Comparison of ENCODE assay signal across 1 cellular context in the genomic region with DNA sequence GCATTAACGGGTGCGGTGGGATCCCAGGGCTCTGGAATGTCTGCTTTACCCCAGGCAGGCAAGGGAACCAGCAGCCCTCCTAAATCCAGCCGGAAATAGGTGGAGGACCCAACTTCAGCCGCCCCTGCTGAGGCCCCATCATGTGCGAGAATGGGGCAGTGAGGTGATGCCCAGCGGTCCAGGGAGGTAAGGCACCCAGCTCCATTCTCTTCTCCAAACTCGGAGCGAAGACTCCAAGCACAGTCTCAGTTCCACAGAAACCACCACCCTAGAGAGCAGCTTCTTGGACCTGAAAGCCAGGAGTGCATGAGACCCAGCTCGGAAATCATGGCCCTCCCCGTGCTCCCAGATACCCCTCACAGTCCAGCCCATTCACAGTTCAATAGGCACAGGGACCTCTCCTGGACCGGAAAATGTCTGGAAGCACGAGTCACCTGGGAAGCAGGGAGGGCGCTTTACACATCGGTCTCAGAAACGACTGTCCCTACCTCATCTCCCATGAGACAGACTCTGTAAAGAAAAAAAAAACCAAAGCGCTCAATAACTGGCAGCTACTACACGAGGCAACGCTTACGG.
TF ChIP-seq lines count a peak whose summit lies in the region.

No MANE protein-coding gene starts in this region.

TF ChIP-seq in A549, 52 proteins besides CTCF, POLR2A, EP300 and RAD21 (continued from another document):
- TF ChIP-seq, protein P1, sequence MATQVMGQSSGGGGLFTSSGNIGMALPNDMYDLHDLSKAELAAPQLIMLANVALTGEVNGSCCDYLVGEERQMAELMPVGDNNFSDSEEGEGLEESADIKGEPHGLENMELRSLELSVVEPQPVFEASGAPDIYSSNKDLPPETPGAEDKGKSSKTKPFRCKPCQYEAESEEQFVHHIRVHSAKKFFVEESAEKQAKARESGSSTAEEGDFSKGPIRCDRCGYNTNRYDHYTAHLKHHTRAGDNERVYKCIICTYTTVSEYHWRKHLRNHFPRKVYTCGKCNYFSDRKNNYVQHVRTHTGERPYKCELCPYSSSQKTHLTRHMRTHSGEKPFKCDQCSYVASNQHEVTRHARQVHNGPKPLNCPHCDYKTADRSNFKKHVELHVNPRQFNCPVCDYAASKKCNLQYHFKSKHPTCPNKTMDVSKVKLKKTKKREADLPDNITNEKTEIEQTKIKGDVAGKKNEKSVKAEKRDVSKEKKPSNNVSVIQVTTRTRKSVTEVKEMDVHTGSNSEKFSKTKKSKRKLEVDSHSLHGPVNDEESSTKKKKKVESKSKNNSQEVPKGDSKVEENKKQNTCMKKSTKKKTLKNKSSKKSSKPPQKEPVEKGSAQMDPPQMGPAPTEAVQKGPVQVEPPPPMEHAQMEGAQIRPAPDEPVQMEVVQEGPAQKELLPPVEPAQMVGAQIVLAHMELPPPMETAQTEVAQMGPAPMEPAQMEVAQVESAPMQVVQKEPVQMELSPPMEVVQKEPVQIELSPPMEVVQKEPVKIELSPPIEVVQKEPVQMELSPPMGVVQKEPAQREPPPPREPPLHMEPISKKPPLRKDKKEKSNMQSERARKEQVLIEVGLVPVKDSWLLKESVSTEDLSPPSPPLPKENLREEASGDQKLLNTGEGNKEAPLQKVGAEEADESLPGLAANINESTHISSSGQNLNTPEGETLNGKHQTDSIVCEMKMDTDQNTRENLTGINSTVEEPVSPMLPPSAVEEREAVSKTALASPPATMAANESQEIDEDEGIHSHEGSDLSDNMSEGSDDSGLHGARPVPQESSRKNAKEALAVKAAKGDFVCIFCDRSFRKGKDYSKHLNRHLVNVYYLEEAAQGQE (IDR thresholded peaks at IDR 0.05) = no peak
- TF ChIP-seq HOXA7 (CRISPR knock-in tag; IDR thresholded peaks at IDR 0.05) (no peak), EHF (CRISPR knock-in tag; IDR thresholded peaks at IDR 0.05) (no peak), SMC3 (IDR thresholded peaks at IDR 0.05) (no peak), CEBPB (IDR thresholded peaks at IDR 0.05) (no peak), RCOR1 (IDR thresholded peaks at IDR 0.05; ENCODE audit: low read depth, low read length) (no peak), NPAS2 (CRISPR knock-in tag; IDR thresholded peaks at IDR 0.05; ENCODE audit: borderline replicate concordance) (no peak), SREBF2 (IDR thresholded peaks at IDR 0.05) (no peak)
- TF ChIP-seq, protein P2, sequence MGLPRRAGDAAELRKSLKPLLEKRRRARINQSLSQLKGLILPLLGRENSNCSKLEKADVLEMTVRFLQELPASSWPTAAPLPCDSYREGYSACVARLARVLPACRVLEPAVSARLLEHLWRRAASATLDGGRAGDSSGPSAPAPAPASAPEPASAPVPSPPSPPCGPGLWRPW (IDR thresholded peaks at IDR 0.05) = no peak
